ENCODE assay signal across 9 cellular contexts in the genomic region with DNA sequence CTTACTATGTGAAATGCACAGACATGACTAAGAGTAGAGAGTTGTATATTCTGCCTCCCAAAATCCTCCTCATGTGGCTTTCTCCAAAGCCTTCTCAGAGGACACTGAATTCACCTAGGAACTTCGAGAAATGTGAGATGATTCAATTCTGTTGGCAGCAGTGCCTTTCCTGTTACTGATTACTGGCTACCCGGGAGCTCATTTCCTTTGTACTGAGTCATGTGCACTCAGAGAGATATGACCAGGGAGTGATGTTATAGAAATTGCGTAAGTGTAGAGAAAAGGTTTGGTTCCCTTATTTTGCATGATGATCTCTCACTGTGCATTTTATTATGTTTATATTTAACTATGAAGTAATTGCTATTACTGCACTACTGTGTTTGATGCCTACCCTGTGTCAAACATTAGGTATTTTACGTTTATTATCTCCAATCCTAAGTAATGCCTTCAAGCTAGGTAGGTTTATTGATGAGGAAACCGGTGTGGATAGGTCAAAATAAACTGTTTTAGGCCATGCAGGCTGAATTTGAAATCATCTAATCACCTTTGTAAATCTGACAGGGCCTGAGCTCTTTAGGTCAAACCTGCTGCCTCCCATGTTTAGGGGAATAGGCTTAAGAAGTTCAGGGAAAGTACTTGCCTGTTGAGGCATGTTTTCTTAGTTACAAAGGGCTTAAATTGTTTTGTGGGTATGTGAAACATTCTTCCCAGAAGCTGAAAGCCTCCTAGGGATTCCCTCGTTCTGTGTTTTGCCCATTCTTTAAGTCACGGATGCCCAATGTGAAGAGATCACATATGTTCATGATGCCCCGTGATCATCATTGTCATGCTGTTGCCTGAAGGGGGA.
DNase-seq lines count a peak whose midpoint lies in the region; ATAC-seq, FAIRE-seq and TF ChIP-seq lines count a peak whose summit lies in the region.
"Had no signal": no experiment of that assay in that cellular context is flagged by ENCODE, and none has a peak within 500 bp of the region (broad histone marks: within the 10 kb centered on the region; RNA-seq: fewer than 3 reads in every experiment).

No MANE protein-coding gene starts in this region.

- H3K36me3 Mint-ChIP-seq in Caco-2 (ENCODE audit: insufficient read depth, unreplicated experiment) = peaks cover 5% of the 10 kb centered on the region
- H3K36me3 Mint-ChIP-seq in activated T-helper 17 cell treated with anti-CD3 and anti-CD28 coated beads, Interleukin-2, amount 50 U/mL, for 72 hours (ENCODE audit: low read depth) = no peaks in the 10 kb centered on the region
- no peaks in the 10 kb centered on the region for H3K36me3 Mint-ChIP-seq in stimulated activated naive B cell treated with anti-CD40 and anti-IgM and Interleukin-4, amounts not matched to agents 10 μg/mL and 1 μg/mL and 100 μg/mL, for 72 hours

- DNase-seq in Caco-2 = peak; percentile 48 to 56
- peak; percentile 81 for DNase-seq in HTR-8/SVneo (ENCODE audit: insufficient read length, low spot score)
- DNase-seq in right atrium auricular region (ENCODE audit: low spot score) = peak; percentile 76
- no peak for DNase-seq in stimulated activated naive B cell treated with anti-CD40 and anti-IgM and Interleukin-4, amounts not matched to agents 10 μg/mL and 1 μg/mL and 100 μg/mL, for 72 hours
- no peak for DNase-seq in NCI-H1694 (lab: John Stamatoyannopoulos, UW)
- DNase-seq in activated CD8-positive, alpha-beta memory T cell treated with anti-CD3 and anti-CD28 coated beads, Interleukin-2, amount 50 U/mL, for 48 hours = no peak

- BruUV-seq in Caco-2 (replicated peaks; lab: Mats Ljungman, UMichigan) = no TSS peak

- no peaks in the 10 kb centered on the region for H3K27me3 ChIP-seq in Caco-2 (replicated peaks; ENCODE audit: control insufficient read depth, insufficient read depth, low read length)
- no peaks in the 10 kb centered on the region for H3K27me3 ChIP-seq in right atrium auricular region

- peak overlapping the region; percentile 53 to 65 for H3K27ac ChIP-seq in right atrium auricular region

- CTCF ChIA-PET in Caco-2 (lab: Charles Lee) = interaction anchor here (1.3 kb wide), 1 partner anchor 246 kb away, joined by 4 read pairs; no protein-coding TSS in a partner anchor

- H3K9me3 Mint-ChIP-seq in Caco-2 (ENCODE audit: unreplicated experiment) = no peaks in the 10 kb centered on the region
- H3K9me3 Mint-ChIP-seq in activated T-helper 17 cell treated with anti-CD3 and anti-CD28 coated beads, Interleukin-2, amount 50 U/mL, for 72 hours = no peaks in the 10 kb centered on the region
- no peaks in the 10 kb centered on the region for H3K9me3 Mint-ChIP-seq in stimulated activated naive B cell treated with anti-CD40 and anti-IgM and Interleukin-4, amounts not matched to agents 10 μg/mL and 1 μg/mL and 100 μg/mL, for 72 hours
- H3K9me3 Mint-ChIP-seq: neural crest cell had no signal

- no peaks in the 10 kb centered on the region for H3K27me3 Mint-ChIP-seq in Caco-2 (ENCODE audit: insufficient read depth, unreplicated experiment)
- H3K27me3 Mint-ChIP-seq in activated T-helper 17 cell treated with anti-CD3 and anti-CD28 coated beads, Interleukin-2, amount 50 U/mL, for 72 hours = peaks cover 18% of the 10 kb centered on the region
- peaks cover 0 to 8% of the 10 kb centered on the region in 2 donors for H3K27me3 Mint-ChIP-seq in stimulated activated naive B cell treated with anti-CD40 and anti-IgM and Interleukin-4, amounts not matched to agents 10 μg/mL and 1 μg/mL and 100 μg/mL, for 72 hours

- H3K27ac Mint-ChIP-seq in Caco-2 (ENCODE audit: unreplicated experiment) = peak overlapping the region; percentile 64
- peak overlapping the region; percentile 29 for H3K27ac Mint-ChIP-seq in activated T-helper 17 cell treated with anti-CD3 and anti-CD28 coated beads, Interleukin-2, amount 50 U/mL, for 72 hours
- no peak overlapping the region for H3K27ac Mint-ChIP-seq in stimulated activated naive B cell treated with anti-CD40 and anti-IgM and Interleukin-4, amounts not matched to agents 10 μg/mL and 1 μg/mL and 100 μg/mL, for 72 hours

- no peak for TF ChIP-seq CTCF in Caco-2 (IDR thresholded peaks at IDR 0.05; ENCODE audit: insufficient read depth in 1 of 2, low read depth in 1 of 2, low read length in 1 of 2, severe bottlenecking in 1 of 2, unreplicated experiment in 1 of 2)
- no peak for TF ChIP-seq CTCF in right atrium auricular region (IDR thresholded peaks at IDR 0.05)

- intact Hi-C loops in Caco-2 (cut with micrococcal nuclease; ENCODE audit: unreplicated experiment) = no loop called here

- H3K9me3 ChIP-seq in Caco-2 (no peaks in the 10 kb centered on the region), right atrium auricular region (no peaks in the 10 kb centered on the region)

- ATAC-seq in GM21515 (IDR thresholded peaks at IDR 0.05; ENCODE audit: unreplicated experiment) = peak; percentile 78
- peak; percentile 75 for ATAC-seq in activated T-helper 17 cell treated with anti-CD3 and anti-CD28 coated beads, Interleukin-2, amount 50 U/mL, for 72 hours (replicated peaks)
- ATAC-seq in stimulated activated naive B cell treated with anti-CD40 and anti-IgM and Interleukin-4, amounts not matched to agents 10 μg/mL and 1 μg/mL and 100 μg/mL, for 72 hours (replicated peaks) = peak; percentile 67 to 78

- peak; percentile 28 for FAIRE-seq in HTR-8/SVneo (lab: Jason Lieb, UNC)

- H3K4me1 Mint-ChIP-seq in Caco-2 (ENCODE audit: low read depth, unreplicated experiment) = peaks cover 14% of the 10 kb centered on the region
- H3K4me1 Mint-ChIP-seq in activated T-helper 17 cell treated with anti-CD3 and anti-CD28 coated beads, Interleukin-2, amount 50 U/mL, for 72 hours = no peaks in the 10 kb centered on the region
- H3K4me1 Mint-ChIP-seq in stimulated activated naive B cell treated with anti-CD40 and anti-IgM and Interleukin-4, amounts not matched to agents 10 μg/mL and 1 μg/mL and 100 μg/mL, for 72 hours = peaks cover 0 to 2% of the 10 kb centered on the region in 2 donors

- POLR2A ChIA-PET in Caco-2 (lab: Charles Lee) = no interaction called here

- no peak overlapping the region for H3K4me3 Mint-ChIP-seq in Caco-2 (ENCODE audit: unreplicated experiment)
- no peak overlapping the region for H3K4me3 Mint-ChIP-seq in activated T-helper 17 cell treated with anti-CD3 and anti-CD28 coated beads, Interleukin-2, amount 50 U/mL, for 72 hours
- H3K4me3 Mint-ChIP-seq in stimulated activated naive B cell treated with anti-CD40 and anti-IgM and Interleukin-4, amounts not matched to agents 10 μg/mL and 1 μg/mL and 100 μg/mL, for 72 hours = no peak overlapping the region
- H3K4me3 Mint-ChIP-seq: neural crest cell had no signal

- H3K36me3 ChIP-seq in Caco-2 (ENCODE audit: control insufficient read depth, insufficient read depth, low read length) (no peaks in the 10 kb centered on the region), right atrium auricular region (no peaks in the 10 kb centered on the region)

- H3K4me3 ChIP-seq in Caco-2 (ENCODE audit: low read depth, low read length) (no peak overlapping the region), right atrium auricular region (no peak overlapping the region)

- H3K4me1 ChIP-seq in Caco-2 (peaks cover 15% of the 10 kb centered on the region), right atrium auricular region (peaks cover 0 to 16% of the 10 kb centered on the region in 2 donors)

Comparison
In these comparisons a context has a peak if more than half of its experiments do, and no peak if none do; other contexts are left out.
1. DNase-seq: peak in Caco-2 (2 of 2), HTR-8/SVneo (single experiment) and right atrium auricular region (single experiment); none in stimulated activated naive B cell treated with anti-CD40 and anti-IgM and Interleukin-4, amounts not matched to agents 10 μg/mL and 1 μg/mL and 100 μg/mL, for 72 hours (single experiment), NCI-H1694 (single experiment) and activated CD8-positive, alpha-beta memory T cell treated with anti-CD3 and anti-CD28 coated beads, Interleukin-2, amount 50 U/mL, for 48 hours (single experiment).
2. Peak in every context shown above with its lines, with median percentiles within 50 percentile points of each other: ATAC-seq.